In genomic region chr5:111211341-111211740, GRCh38 we compare ENCODE assay signal across 15 cellular contexts. TPM values are rescaled to one million over a fixed set of nuclear protein-coding genes. Genes with fewer than 3 reads are reported as not detected.
DNase-seq lines count a peak whose midpoint lies in the region; ATAC-seq, FAIRE-seq and TF ChIP-seq lines count a peak whose summit lies in the region.
"Had no signal": no experiment of that assay in that cellular context is flagged by ENCODE, and none has a peak within 500 bp of the region (broad histone marks: within the 10 kb centered on the region; RNA-seq: fewer than 3 reads in every experiment).

No MANE protein-coding gene starts in this region.

- H3K27ac ChIP-seq in dorsolateral prefrontal cortex, result no peak overlapping the region

- peak; percentile 33 for FAIRE-seq in GM12891 (lab: Jason Lieb, UNC)
- FAIRE-seq: TTC549 had no signal

- no peak overlapping the region for H3K4me3 ChIP-seq in dorsolateral prefrontal cortex

- no peak for DNase-seq in GM12891 (ENCODE audit: insufficient read length, low spot score)
- DNase-seq in AML-193 (lab: John Stamatoyannopoulos, UW), result no peak
- no peak for DNase-seq in dorsolateral prefrontal cortex
- no peak for DNase-seq in SIG-M5 (lab: John Stamatoyannopoulos, UW)
- no peak for DNase-seq in stimulated activated CD4-positive, alpha-beta T cell treated with anti-CD3 and anti-CD28 coated beads, Interleukin-4, amount 100 ng/mL, for 4 hours
- DNase-seq: activated gamma-delta T cell, islet precursor cell, KG1, NCI-H2107, trophoblast cell had no signal

- no peak for TF ChIP-seq POLR2A in GM12891 (IDR thresholded peaks at IDR 0.05; ENCODE audit: low read depth, low read length)

- peak; percentile 72 for ATAC-seq in GM19035 (IDR thresholded peaks at IDR 0.05; ENCODE audit: unreplicated experiment)
- peak; percentile 67 for ATAC-seq in HG02678 (IDR thresholded peaks at IDR 0.05; ENCODE audit: unreplicated experiment)
- ATAC-seq in HG03558 (IDR thresholded peaks at IDR 0.05; ENCODE audit: extremely low read depth, unreplicated experiment), result peak; percentile 81
- ATAC-seq: HCT116 had no signal

- intact Hi-C loops in dorsolateral prefrontal cortex (cut with DNase I), result no loop called here

- no peak for TF ChIP-seq CTCF in dorsolateral prefrontal cortex (IDR thresholded peaks at IDR 0.05 in 54 of 56, conservative IDR thresholded peaks at IDR 0.05 in 2 of 56; ENCODE audit: low read depth in 1 of 56, partially characterized antibody in 56 of 56)

- no peaks in the 10 kb centered on the region for H3K27me3 ChIP-seq in dorsolateral prefrontal cortex

TF ChIP-seq in GM12891, 5 proteins besides CTCF, POLR2A, EP300 and RAD21:
- TF ChIP-seq PAX5 (IDR thresholded peaks at IDR 0.05; ENCODE audit: insufficient read depth, low read length, severe bottlenecking) (no peak), SPI1 (IDR thresholded peaks at IDR 0.05; ENCODE audit: low read depth, low read length) (no peak), TAF1 (IDR thresholded peaks at IDR 0.05; ENCODE audit: low read depth, low read length) (no peak), POLR2AphosphoS5 (IDR thresholded peaks at IDR 0.05; ENCODE audit: low read depth, low read length) (no peak), POU2F2 (IDR thresholded peaks at IDR 0.05; ENCODE audit: low read depth, low read length) (no peak)
TF ChIP-seq in GM12891: peak in this region for 0.

RNA-seq across cellular contexts. Expression of gene CAMK4, which starts 12.8 kb away (rescaled TPM):
- polyA plus RNA-seq in GM12891 (2012; ENCODE audit: low read depth, missing spikeins), result 19.3 TPM
- total RNA-seq in dorsolateral prefrontal cortex, result 100 to 1,000 TPM in 10 of 120 experiments, 10 to 100 TPM in 110; 22.2 to 137 (median 72.2) TPM
